28 cellular contexts compared by ENCODE assay signal in genomic region chr17:83179811-83180210, GRCh38.
DNase-seq lines count a peak whose midpoint lies in the region; ATAC-seq and TF ChIP-seq lines count a peak whose summit lies in the region.
"Had no signal": no experiment of that assay in that cellular context is flagged by ENCODE, and none has a peak within 500 bp of the region (broad histone marks: within the 10 kb centered on the region; RNA-seq: fewer than 3 reads in every experiment).

No MANE protein-coding gene starts in this region.

- no peak for ATAC-seq in HG02610 (IDR thresholded peaks at IDR 0.05; ENCODE audit: unreplicated experiment)
- ATAC-seq: PC-3, Right ventricle myocardium inferior, SK-N-SH treated with all-trans-retinoic acid at 6 μM for 48 hours, T-helper 17 cell had no signal

- H3K9me3 ChIP-seq in WERI-Rb-1 (ENCODE audit: severe bottlenecking) (no peaks in the 10 kb centered on the region), sigmoid colon (no peaks in the 10 kb centered on the region)
- H3K9me3 ChIP-seq: BLaER1 treated with 17β-estradiol and CSF1 and Interleukin-3, amounts not matched to agents 10 nM and 100 nM had no signal

- H3K27me3 ChIP-seq in WERI-Rb-1 (ENCODE audit: insufficient read depth, low read depth, severe bottlenecking) (no peaks in the 10 kb centered on the region), sigmoid colon (no peaks in the 10 kb centered on the region)
- H3K27me3 ChIP-seq: BLaER1 treated with 17β-estradiol and CSF1 and Interleukin-3, amounts not matched to agents 10 nM and 100 nM had no signal

- CTCF ChIA-PET in activated naive CD4-positive, alpha-beta T cell treated with anti-CD3 and anti-CD28 coated beads for 36 hours (lab: Charles Lee), result no interaction called here

- H3K27ac Mint-ChIP-seq in activated naive CD4-positive, alpha-beta T cell treated with anti-CD3 and anti-CD28 coated beads for 36 hours, result peak overlapping the region; percentile 22
- peak overlapping the region; percentile 40 for H3K27ac Mint-ChIP-seq in glutamatergic neuron (ENCODE audit: unreplicated experiment)
- H3K27ac Mint-ChIP-seq: memory B cell, T-helper 17 cell had no signal

- H3K36me3 ChIP-seq in WERI-Rb-1 (no peaks in the 10 kb centered on the region), sigmoid colon (no peaks in the 10 kb centered on the region)
- H3K36me3 ChIP-seq: BLaER1 treated with 17β-estradiol and CSF1 and Interleukin-3, amounts not matched to agents 10 nM and 100 nM had no signal

- H3K4me3 Mint-ChIP-seq in activated naive CD4-positive, alpha-beta T cell treated with anti-CD3 and anti-CD28 coated beads for 36 hours, result no peak overlapping the region
- H3K4me3 Mint-ChIP-seq in glutamatergic neuron (ENCODE audit: unreplicated experiment), result no peak overlapping the region
- H3K4me3 Mint-ChIP-seq: memory B cell had no signal

- H3K4me3 ChIP-seq in WERI-Rb-1 (ENCODE audit: low read depth, low read length) (no peak overlapping the region), sigmoid colon (no peak overlapping the region)
- H3K4me3 ChIP-seq: BLaER1 treated with 17β-estradiol and CSF1 and Interleukin-3, amounts not matched to agents 10 nM and 100 nM; smooth muscle cell had no signal

- TF ChIP-seq EP300 in sigmoid colon (IDR thresholded peaks at IDR 0.05), result no peak

- H3K27me3 Mint-ChIP-seq in activated naive CD4-positive, alpha-beta T cell treated with anti-CD3 and anti-CD28 coated beads for 36 hours (ENCODE audit: low read depth), result no peaks in the 10 kb centered on the region
- H3K27me3 Mint-ChIP-seq in glutamatergic neuron (ENCODE audit: unreplicated experiment), result peaks cover 4% of the 10 kb centered on the region
- H3K27me3 Mint-ChIP-seq: T-helper 17 cell had no signal

- TF ChIP-seq POLR2A in sigmoid colon (IDR thresholded peaks at IDR 0.05), result no peak

- TF ChIP-seq CTCF in WERI-Rb-1 (IDR thresholded peaks at IDR 0.05; ENCODE audit: low read depth, low read length), result no peak
- no peak for TF ChIP-seq CTCF in glutamatergic neuron (IDR thresholded peaks at IDR 0.05; ENCODE audit: partially characterized antibody, unreplicated experiment)
- TF ChIP-seq CTCF in sigmoid colon (IDR thresholded peaks at IDR 0.05), result no peak

- no peaks in the 10 kb centered on the region for H3K36me3 Mint-ChIP-seq in activated naive CD4-positive, alpha-beta T cell treated with anti-CD3 and anti-CD28 coated beads for 36 hours (ENCODE audit: low read depth)
- H3K36me3 Mint-ChIP-seq in glutamatergic neuron (ENCODE audit: unreplicated experiment), result no peaks in the 10 kb centered on the region
- H3K36me3 Mint-ChIP-seq: memory B cell had no signal

- no peaks in the 10 kb centered on the region for H3K9me3 Mint-ChIP-seq in activated naive CD4-positive, alpha-beta T cell treated with anti-CD3 and anti-CD28 coated beads for 36 hours
- peaks cover 4% of the 10 kb centered on the region for H3K9me3 Mint-ChIP-seq in glutamatergic neuron (ENCODE audit: unreplicated experiment)
- H3K9me3 Mint-ChIP-seq: memory B cell had no signal

- no peak overlapping the region for H3K27ac ChIP-seq in WERI-Rb-1
- H3K27ac ChIP-seq in sigmoid colon, result no peak overlapping the region
- H3K27ac ChIP-seq: BLaER1 treated with 17β-estradiol and CSF1 and Interleukin-3, amounts not matched to agents 10 nM and 100 nM had no signal

- DNase-seq in activated naive CD4-positive, alpha-beta T cell treated with anti-CD3 and anti-CD28 coated beads for 36 hours, result no peak
- DNase-seq in activated naive CD4-positive, alpha-beta T cell treated with anti-CD3 and anti-CD28 coated beads, Interleukin-2, amount 50 U/mL, for 16 hours, result no peak
- peak; percentile 6 for DNase-seq in WERI-Rb-1
- no peak for DNase-seq in glutamatergic neuron
- peak; percentile 48 for DNase-seq in sigmoid colon
- no peak for DNase-seq in dermis blood vessel endothelial cell
- no peak for DNase-seq in mesenteric fat pad (ENCODE audit: low spot score)
- DNase-seq: activated CD4-positive, alpha-beta T cell treated with anti-CD3 and anti-CD28 coated beads for 4 hours; activated CD8-positive, alpha-beta memory T cell treated with anti-CD3 and anti-CD28 coated beads, Interleukin-2, amount 50 U/mL, for 48 hours; COR-L47; effector CD4-positive, alpha-beta T cell; erythroblast; GF-D8; H7; NCI-H1048; NCI-H2171 treated with DMSO at 0.1 percent for 48 hours; NCI-H524 treated with DMSO at 0.1 percent for 48 hours; nucleus accumbens; PC-3; stimulated activated CD4-positive, alpha-beta T cell treated with anti-CD3 and anti-CD28 coated beads, Interleukin-1b, Interleukin-23, amount 100 ng/mL, for 48 hours; substantia nigra; T-helper 17 cell had no signal

- no peaks in the 10 kb centered on the region for H3K4me1 ChIP-seq in sigmoid colon

- 91 to 92% methylated on average over 9 of the region's 9 CpGs for WGBS in sigmoid colon, 2 donors

- H3K4me1 Mint-ChIP-seq in activated naive CD4-positive, alpha-beta T cell treated with anti-CD3 and anti-CD28 coated beads for 36 hours (ENCODE audit: low read depth), result no peaks in the 10 kb centered on the region
- H3K4me1 Mint-ChIP-seq in glutamatergic neuron (ENCODE audit: low read depth, unreplicated experiment), result peaks cover 53% of the 10 kb centered on the region

- intact Hi-C loops in activated naive CD4-positive, alpha-beta T cell treated with anti-CD3 and anti-CD28 coated beads for 36 hours (cut with micrococcal nuclease), result no loop called here
- intact Hi-C loops in sigmoid colon (cut with DNase I), result no loop called here

Comparison
In these comparisons a context has a peak if more than half of its experiments do, and no peak if none do; other contexts are left out.
1. DNase-seq: peak in WERI-Rb-1 (single experiment) and sigmoid colon (single experiment); none in activated naive CD4-positive, alpha-beta T cell treated with anti-CD3 and anti-CD28 coated beads for 36 hours (single experiment), activated naive CD4-positive, alpha-beta T cell treated with anti-CD3 and anti-CD28 coated beads, Interleukin-2, amount 50 U/mL, for 16 hours (single experiment), glutamatergic neuron (single experiment), dermis blood vessel endothelial cell (single experiment) and mesenteric fat pad (single experiment).